8 cellular contexts compared by ENCODE assay signal in the genomic region with DNA sequence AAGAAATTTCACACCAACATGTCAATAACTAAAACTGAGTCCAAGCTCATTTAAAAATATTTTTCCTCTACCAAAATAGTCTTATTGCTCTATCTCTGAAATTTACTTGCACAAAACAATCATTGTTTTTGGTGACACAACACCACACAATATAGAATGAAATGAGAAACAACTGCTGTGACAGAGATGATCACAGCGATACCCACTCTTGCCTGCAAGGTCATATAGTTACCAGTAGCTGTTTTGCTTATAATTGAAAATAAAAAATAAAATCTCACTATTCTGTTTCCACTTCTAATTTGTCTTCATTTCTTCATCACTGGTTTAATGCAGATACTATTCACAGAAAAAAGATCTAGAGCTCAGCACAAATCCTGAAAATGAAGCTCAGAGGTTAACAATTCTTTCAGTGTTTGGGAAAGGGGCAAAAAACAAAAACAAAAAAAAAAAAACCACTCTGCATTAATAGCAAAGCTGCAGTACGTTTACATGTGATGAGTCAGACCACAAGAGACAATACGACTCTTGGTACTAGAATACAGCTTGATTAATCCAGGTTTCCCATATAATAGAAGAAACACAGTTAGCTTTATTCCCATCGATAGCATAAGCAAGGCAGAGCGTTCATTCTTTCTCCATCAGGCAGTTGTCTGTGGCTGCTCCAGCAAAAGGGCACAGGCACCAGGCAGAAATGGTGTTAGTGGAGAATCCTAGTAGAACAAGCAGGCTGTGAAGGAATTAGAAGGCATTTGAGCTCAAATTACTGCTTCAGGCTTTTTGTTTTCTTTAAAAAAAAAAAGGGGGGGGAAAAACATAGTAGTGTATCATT. TPM values are rescaled to one million over a fixed set of nuclear protein-coding genes. Genes with fewer than 3 reads are reported as not detected.
DNase-seq lines count a peak whose midpoint lies in the region; ATAC-seq, FAIRE-seq and TF ChIP-seq lines count a peak whose summit lies in the region.

No MANE protein-coding gene starts in this region.

- H3K4me1 ChIP-seq in CD8-positive, alpha-beta T cell (ENCODE audit: insufficient read depth, low read length) = peaks cover 35% of the 10 kb centered on the region
- H3K4me1 ChIP-seq in H1 (replicated peaks in 1 of 4; ENCODE audit: control insufficient read depth in 3 of 4, insufficient read depth in 4 of 4, low read length in 3 of 4) (peaks cover 0 to 7% (median 4%) of the 10 kb centered on the region in 4 experiments; a peak in 4 of 7 replicates), mesendoderm (ENCODE audit: control insufficient read depth, low read depth, low read length) (peaks cover 6% of the 10 kb centered on the region)

- H3K23ac ChIP-seq in H1 (ENCODE audit: insufficient read length) = no peak overlapping the region
- no peak overlapping the region for H3K23ac ChIP-seq in mesendoderm (ENCODE audit: low read length)

- ATAC-seq in CD8-positive, alpha-beta T cell = peak; percentile 45
- ATAC-seq in HG02981 (IDR thresholded peaks at IDR 0.05; ENCODE audit: unreplicated experiment) (peak; percentile 27), HG02885 (IDR thresholded peaks at IDR 0.05; ENCODE audit: poor library complexity, unreplicated experiment) (no peak)

- peaks cover 1% of the 10 kb centered on the region; the same call in 1 of the 2 replicates for H3K79me1 ChIP-seq in H1 (ENCODE audit: low read depth, low read length)
- H3K79me1 ChIP-seq in mesendoderm (ENCODE audit: low read length) = no peaks in the 10 kb centered on the region

- no peaks in the 10 kb centered on the region for H3K9me3 Mint-ChIP-seq in CD8-positive, alpha-beta T cell
- H3K9me3 Mint-ChIP-seq in type B pancreatic cell = no peaks in the 10 kb centered on the region

- no peaks in the 10 kb centered on the region for H3K23me2 ChIP-seq in H1 (ENCODE audit: low read depth, low read length)

- H2BK15ac ChIP-seq in H1 (ENCODE audit: low read length) = no peak overlapping the region
- H2BK15ac ChIP-seq in mesendoderm (replicated peaks; ENCODE audit: low read depth) = no peak overlapping the region

- no peak overlapping the region for H4K5ac ChIP-seq in H1 (ENCODE audit: insufficient read length, low read depth, low read length)
- no peak overlapping the region for H4K5ac ChIP-seq in mesendoderm (ENCODE audit: low read length)

- H3K9ac ChIP-seq in SU-DHL-6 (ENCODE audit: low read length) (peak overlapping the region; percentile 12; the same call in 1 of the 2 replicates), H1 (replicated peaks in 1 of 4; ENCODE audit: extremely low read depth in 1 of 4, low read depth in 3 of 4, low read length in 3 of 4) (no peak overlapping the region), mesendoderm (ENCODE audit: low read length) (no peak overlapping the region)

- H3K27ac Mint-ChIP-seq in CD8-positive, alpha-beta T cell = peak overlapping the region; percentile 60
- H3K27ac Mint-ChIP-seq in type B pancreatic cell = peak overlapping the region; percentile 82

- H3K36me3 Mint-ChIP-seq in CD8-positive, alpha-beta T cell = peaks cover 16% of the 10 kb centered on the region
- peaks cover 5% of the 10 kb centered on the region for H3K36me3 Mint-ChIP-seq in type B pancreatic cell

- H3K14ac ChIP-seq in H1 (ENCODE audit: insufficient read length) = no peak overlapping the region

- CTCF ChIA-PET in CD8-positive, alpha-beta T cell (lab: Charles Lee) = interaction anchor here (0.6 to 1.3 kb wide), 2 partner anchors 10 to 68 kb away, joined by 3 read pairs; no protein-coding TSS in a partner anchor
- CTCF ChIA-PET in H1 (lab: Charles Lee; ENCODE audit: partially characterized antibody) = interaction anchor here (0.6 to 2.1 kb wide), 8 partner anchors 9 to 531 kb away, joined by 3 to 8 read pairs (median 4); no protein-coding TSS in a partner anchor

- no peak for TF ChIP-seq CTCF in CD8-positive, alpha-beta T cell (IDR thresholded peaks at IDR 0.05)
- TF ChIP-seq CTCF in SU-DHL-6 (IDR thresholded peaks at IDR 0.05; ENCODE audit: insufficient read depth, low read length, poor library complexity, severe bottlenecking) = no peak
- no peak for TF ChIP-seq CTCF in H1 (IDR thresholded peaks at IDR 0.05; ENCODE audit: control extremely low read depth in 1 of 3, insufficient read depth in 1 of 3, low read depth in 1 of 3, low read length in 3 of 3)
- no peak for TF ChIP-seq CTCF in type B pancreatic cell (conservative IDR thresholded peaks at IDR 0.05)

- peak overlapping the region; percentile 63 for H3K4me2 ChIP-seq in SU-DHL-6 (ENCODE audit: low read depth, low read length, poor library complexity, severe bottlenecking)
- H3K4me2 ChIP-seq in H1 (ENCODE audit: insufficient read depth in 1 of 2, low read depth in 2 of 2, low read length in 2 of 2) = peak overlapping the region; percentile 34 to 37; a peak in 2 of 4 replicates
- no peak overlapping the region for H3K4me2 ChIP-seq in mesendoderm (ENCODE audit: low read length)

- no peaks in the 10 kb centered on the region for H3K9me2 ChIP-seq in SU-DHL-6 (replicated peaks; ENCODE audit: insufficient read depth, low read length)

- H3K4me3 ChIP-seq in CD8-positive, alpha-beta T cell (ENCODE audit: low read depth, low read length) = no peak overlapping the region
- H3K4me3 ChIP-seq in SU-DHL-6 (ENCODE audit: insufficient read depth, low read length, poor library complexity, severe bottlenecking) (no peak overlapping the region), H1 (ENCODE audit: extremely low read depth in 1 of 4, insufficient read depth in 2 of 4, low read depth in 3 of 4, low read length in 4 of 4) (peak overlapping the region in 1 of 4 experiments; percentile 33; a peak in 2 of 8 replicates), mesendoderm (ENCODE audit: low read length) (no peak overlapping the region)

- no peak overlapping the region for H2BK12ac ChIP-seq in H1 (ENCODE audit: low read depth, low read length)

- H4K8ac ChIP-seq in H1 (ENCODE audit: extremely low read depth, insufficient read depth, low read length) = no peak overlapping the region
- no peak overlapping the region for H4K8ac ChIP-seq in mesendoderm (ENCODE audit: low read depth, low read length)

- no peaks in the 10 kb centered on the region for H3K27me3 Mint-ChIP-seq in CD8-positive, alpha-beta T cell (ENCODE audit: low read depth)
- no peaks in the 10 kb centered on the region for H3K27me3 Mint-ChIP-seq in type B pancreatic cell

- no peak for TF ChIP-seq EP300 in H1 (IDR thresholded peaks at IDR 0.05; ENCODE audit: borderline replicate concordance in 1 of 2, low read depth in 2 of 2, low read length in 2 of 2)

- no peak overlapping the region for H2AK5ac ChIP-seq in H1 (ENCODE audit: low read depth, low read length)
- H2AK5ac ChIP-seq in mesendoderm (ENCODE audit: low read length) = no peak overlapping the region

- peak; percentile 39 for FAIRE-seq in H1 (lab: Jason Lieb, UNC)

- H3K56ac ChIP-seq in H1 (replicated peaks; ENCODE audit: insufficient read length, low read depth, low read length) = no peak overlapping the region
- H3K56ac ChIP-seq in mesendoderm (ENCODE audit: low read length) = peak overlapping the region; percentile 28

- H3K4ac ChIP-seq in H1 (replicated peaks; ENCODE audit: insufficient read length, low read depth, low read length) (no peak overlapping the region), mesendoderm (ENCODE audit: low read depth, low read length) (no peak overlapping the region)

- H2BK120ac ChIP-seq in H1 (replicated peaks; ENCODE audit: low read depth, low read length) (no peak overlapping the region), mesendoderm (ENCODE audit: low read depth, low read length) (no peak overlapping the region)

- TF ChIP-seq POLR2A in H1 (IDR thresholded peaks at IDR 0.05; ENCODE audit: control extremely low read depth in 1 of 2, low read depth in 2 of 2, low read length in 2 of 2) = no peak

- H3K18ac ChIP-seq in H1 (ENCODE audit: extremely low read depth, low read length) (no peak overlapping the region), mesendoderm (ENCODE audit: low read length) (no peak overlapping the region)

- H3K79me2 ChIP-seq in SU-DHL-6 (ENCODE audit: insufficient read depth, low read length) (peaks cover 69% of the 10 kb centered on the region), H1 (ENCODE audit: control insufficient read depth in 1 of 2, insufficient read depth in 2 of 2, low read length in 2 of 2) (peaks cover 0 to 52% of the 10 kb centered on the region in 2 experiments; a peak in 2 of 4 replicates), mesendoderm (ENCODE audit: control insufficient read depth, insufficient read depth, low read length) (no peaks in the 10 kb centered on the region)

- H3F3A ChIP-seq in SU-DHL-6 (ENCODE audit: insufficient read depth) = peaks cover 26% of the 10 kb centered on the region; the same call in 1 of the 2 replicates

- WGBS in H1 (ENCODE audit: extremely low coverage in 1 of 2, insufficient coverage in 1 of 2, insufficient read length in 1 of 2, insufficient replicate concordance in 2 of 2, low coverage in 1 of 2, low lambda C conversion rate in 2 of 2, missing lambda C conversion rate in 1 of 2), 2 experiments = 64% methylated on average over 5 of the region's 5 CpGs; no CpG with 5 or more reads in 1 of the 2 experiments
- WGBS in mesendoderm (ENCODE audit: extremely low coverage, insufficient coverage, low lambda C conversion rate) = no CpG with 5 or more reads among the region's 5 CpGs

- TF ChIP-seq RAD21 in H1 (IDR thresholded peaks at IDR 0.05 in 1 of 2, conservative IDR thresholded peaks at IDR 0.05 in 1 of 2; ENCODE audit: low read depth in 2 of 2, low read length in 2 of 2) = no peak

- H3K27me3 ChIP-seq in CD8-positive, alpha-beta T cell (ENCODE audit: insufficient read depth, low read length) = no peaks in the 10 kb centered on the region
- H3K27me3 ChIP-seq in SU-DHL-6 (ENCODE audit: low read length) = no peaks in the 10 kb centered on the region
- no peaks in the 10 kb centered on the region for H3K27me3 ChIP-seq in H1 (replicated peaks in 1 of 4; ENCODE audit: control insufficient read depth in 3 of 4, extremely low read depth in 1 of 4, insufficient read depth in 3 of 4, low read length in 3 of 4)
- no peaks in the 10 kb centered on the region for H3K27me3 ChIP-seq in mesendoderm (ENCODE audit: insufficient read depth, low read length, poor library complexity)

- H3K27ac ChIP-seq in CD8-positive, alpha-beta T cell (ENCODE audit: low read depth, low read length) = no peak overlapping the region
- peak overlapping the region; percentile 53 for H3K27ac ChIP-seq in SU-DHL-6 (ENCODE audit: low read depth, low read length)
- peak overlapping the region; percentile 13; the same call in 1 of the 2 replicates for H3K27ac ChIP-seq in H1 (ENCODE audit: low read depth, low read length)
- H3K27ac ChIP-seq in mesendoderm (ENCODE audit: low read depth, low read length) = no peak overlapping the region

- no peaks in the 10 kb centered on the region for H3K9me3 ChIP-seq in CD8-positive, alpha-beta T cell (ENCODE audit: low read length)
- H3K9me3 ChIP-seq in SU-DHL-6 (ENCODE audit: insufficient read depth, low read length) (no peaks in the 10 kb centered on the region), H1 (ENCODE audit: insufficient read depth in 2 of 2, low read depth in 1 of 2, low read length in 1 of 2) (no peaks in the 10 kb centered on the region)

- H2BK20ac ChIP-seq in H1 (ENCODE audit: low read length) = no peak overlapping the region

- H2AFZ ChIP-seq in SU-DHL-6 (ENCODE audit: low read depth, low read length, severe bottlenecking) (no peak overlapping the region), H1 (ENCODE audit: low read length) (no peak overlapping the region)

- POLR2A ChIA-PET in CD8-positive, alpha-beta T cell (lab: Charles Lee) = interaction anchor here (0.9 to 1.1 kb wide), 2 partner anchors 30 to 31 kb away, joined by 3 to 4 read pairs; no protein-coding TSS in a partner anchor
- POLR2A ChIA-PET in H1 (lab: Charles Lee; ENCODE audit: partially characterized antibody) = interaction anchor here (1.2 to 2.3 kb wide), 2 partner anchors 11 to 12 kb away, joined by 4 to 7 read pairs; no protein-coding TSS in a partner anchor

- H2BK5ac ChIP-seq in H1 (ENCODE audit: low read depth, low read length) = no peak overlapping the region
- no peak overlapping the region for H2BK5ac ChIP-seq in mesendoderm (ENCODE audit: low read length)

- H4K20me1 ChIP-seq in SU-DHL-6 (ENCODE audit: low read depth, low read length) = peaks cover 11% of the 10 kb centered on the region; the same call in 1 of the 2 replicates
- H4K20me1 ChIP-seq in H1 (replicated peaks in 1 of 2; ENCODE audit: control insufficient read depth in 1 of 2, insufficient read depth in 2 of 2, low read length in 2 of 2) = no peaks in the 10 kb centered on the region

- H3K4me1 Mint-ChIP-seq in CD8-positive, alpha-beta T cell (ENCODE audit: low read depth) = peaks cover 73% of the 10 kb centered on the region
- H3K4me1 Mint-ChIP-seq in type B pancreatic cell (ENCODE audit: unreplicated experiment) = peaks cover 45% of the 10 kb centered on the region

- H3K4me3 Mint-ChIP-seq in CD8-positive, alpha-beta T cell = peak overlapping the region; percentile 74
- H3K4me3 Mint-ChIP-seq in type B pancreatic cell = peak overlapping the region; percentile 85

- H3K36me3 ChIP-seq in CD8-positive, alpha-beta T cell (ENCODE audit: insufficient read depth, low read length) = no peaks in the 10 kb centered on the region
- peaks cover 12% of the 10 kb centered on the region for H3K36me3 ChIP-seq in SU-DHL-6 (ENCODE audit: low read length)
- H3K36me3 ChIP-seq in H1 (ENCODE audit: control insufficient read depth in 2 of 4, insufficient read depth in 4 of 4, low read length in 3 of 4) = no peaks in the 10 kb centered on the region
- no peaks in the 10 kb centered on the region for H3K36me3 ChIP-seq in mesendoderm (ENCODE audit: control insufficient read depth, insufficient read depth, low read length)

- intact Hi-C loops in CD8-positive, alpha-beta T cell (cut with DNase I, micrococcal nuclease) = no loop called here

- H4K91ac ChIP-seq in H1 (replicated peaks; ENCODE audit: insufficient read length, low read length) = no peak overlapping the region

- no peak for DNase-seq in CD8-positive, alpha-beta T cell
- no peak for DNase-seq in H1 (ENCODE audit: low read depth in 1 of 2, low spot score in 2 of 2)
- peak; percentile 60 for DNase-seq in mesendoderm
- DNase-seq in type B pancreatic cell (ENCODE audit: extremely low spot score, unreplicated experiment) = no peak
- DNase-seq in COLO668 (lab: John Stamatoyannopoulos, UW; ENCODE audit: unreplicated experiment) = no peak

RNA-seq across cellular contexts. Expression of a gene that starts 0.8 kb away (rescaled TPM):
- total RNA-seq in CD8-positive, alpha-beta T cell = 10 to 100 TPM; 35.1 to 39.5 TPM
- 61.4 and 61.7 TPM in 2 replicates for total RNA-seq in H1 (2021; fragmentation: NEBNext Ultra II Directional; extraction: Animal tissue kit (Norgen Biotek cat#: 25700))
- 21.4 and 39.1 TPM in 2 replicates for polyA plus RNA-seq in H1 (2011; rRNA removed)
- polyA plus RNA-seq in H1 (2011; cell fraction: cytosol; rRNA removed) = 28.1 TPM
- 43.7 TPM for polyA plus RNA-seq in H1 (2011; cell fraction: nucleus; rRNA removed)
- polyA plus RNA-seq in H1 (2012, experiment 1 of 2) = 37.2 to 51.3 TPM (median 45.6 TPM) in 4 replicates
- polyA plus RNA-seq in H1 (2012, experiment 2 of 2) = 1.6 TPM
- polyA plus RNA-seq in H1 (2013, experiment 1 of 2) = 21.0 TPM
- 18.8 TPM for polyA plus RNA-seq in H1 (2013, experiment 2 of 2)
- polyA minus RNA-seq in H1 (2011; rRNA and poly(A)+ RNA removed) = 110 and 187 TPM in 2 replicates
- 55.6 TPM for polyA minus RNA-seq in H1 (2011; cell fraction: cytosol; rRNA and poly(A)+ RNA removed)
- polyA minus RNA-seq in H1 (2011; cell fraction: nucleus; rRNA and poly(A)+ RNA removed) = 112 TPM
- 17.6 TPM for polyA plus RNA-seq in mesendoderm (2013, experiment 1 of 2)
- polyA plus RNA-seq in mesendoderm (2013, experiment 2 of 2) = 16.5 TPM
- 32.1 and 44.3 TPM in 2 replicates for total RNA-seq in type B pancreatic cell (ENCODE audit: low replicate concordance)

Comparison
In these comparisons a context has a peak if more than half of its experiments do, and no peak if none do; other contexts are left out.
1. H3K27ac ChIP-seq: peak in SU-DHL-6 (single experiment) and H1 (single experiment); none in CD8-positive, alpha-beta T cell (single experiment) and mesendoderm (single experiment).